Comparison of ENCODE assay signal across 21 cellular contexts in the genomic region with DNA sequence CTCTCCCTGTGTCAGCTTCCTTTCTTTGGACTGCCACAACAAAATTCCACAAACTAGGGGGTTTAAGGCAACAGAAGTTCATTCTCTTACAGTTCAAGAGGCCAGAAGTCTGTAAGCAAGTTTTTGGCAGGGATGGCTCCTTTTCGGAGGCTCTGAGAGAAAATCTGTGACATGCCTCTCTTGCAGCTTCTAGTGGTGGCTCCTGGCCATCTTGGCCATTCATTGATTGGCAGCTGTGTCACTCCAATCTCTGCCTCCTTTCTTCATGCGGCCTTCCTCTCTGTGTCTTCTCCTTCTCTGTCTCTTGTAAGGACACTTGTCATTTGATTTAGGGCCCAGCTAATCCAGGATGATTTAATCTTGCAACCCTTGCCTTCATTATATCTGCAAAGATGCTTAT. TPM values are rescaled to one million over a fixed set of nuclear protein-coding genes. Genes with fewer than 3 reads are reported as not detected.
DNase-seq lines count a peak whose midpoint lies in the region; ATAC-seq, FAIRE-seq and TF ChIP-seq lines count a peak whose summit lies in the region.
"Had no signal": no experiment of that assay in that cellular context is flagged by ENCODE, and none has a peak within 500 bp of the region (broad histone marks: within the 10 kb centered on the region; RNA-seq: fewer than 3 reads in every experiment).

No MANE protein-coding gene starts in this region.

- no peak overlapping the region for H3K4me3 ChIP-seq in HEK293 (ENCODE audit: low read depth, low read length)
- no peak overlapping the region for H3K4me3 ChIP-seq in H1 (ENCODE audit: extremely low read depth in 1 of 4, insufficient read depth in 2 of 4, low read depth in 3 of 4, low read length in 4 of 4)
- H3K4me3 ChIP-seq in neural progenitor cell, result no peak overlapping the region
- H3K4me3 ChIP-seq: GM12878 had no signal

- no peak overlapping the region for H3K4ac ChIP-seq in H1 (replicated peaks; ENCODE audit: insufficient read length, low read depth, low read length)

- no peak overlapping the region for H2BK5ac ChIP-seq in H1 (ENCODE audit: low read depth, low read length)

- no peak overlapping the region for H4K8ac ChIP-seq in H1 (ENCODE audit: extremely low read depth, insufficient read depth, low read length)

- no peak overlapping the region for H2AFZ ChIP-seq in H1 (ENCODE audit: low read length)
- no peak overlapping the region for H2AFZ ChIP-seq in neural progenitor cell (replicated peaks)

- H4K20me1 ChIP-seq in H1 (replicated peaks in 1 of 2; ENCODE audit: control insufficient read depth in 1 of 2, insufficient read depth in 2 of 2, low read length in 2 of 2) (peaks cover 27 to 36% of the 10 kb centered on the region in 2 experiments), neural progenitor cell (ENCODE audit: low read depth) (peaks cover 87% of the 10 kb centered on the region)

- POLR2A ChIA-PET in HEK293 (lab: Yijun Ruan, JAX), result no interaction called here
- POLR2A ChIA-PET in H1 (lab: Charles Lee; ENCODE audit: partially characterized antibody), result no interaction called here

- H3K4me1 ChIP-seq in HEK293 (ENCODE audit: control insufficient read depth, insufficient read depth, low read length) (no peaks in the 10 kb centered on the region), H1 (replicated peaks in 1 of 4; ENCODE audit: control insufficient read depth in 3 of 4, insufficient read depth in 4 of 4, low read length in 3 of 4) (peaks cover 0 to 12% (median 11%) of the 10 kb centered on the region in 4 experiments; a peak in 6 of 7 replicates), neural progenitor cell (peaks cover 25% of the 10 kb centered on the region)
- H3K4me1 ChIP-seq: Caco-2 had no signal

- H3K79me2 ChIP-seq in H1 (ENCODE audit: control insufficient read depth in 1 of 2, insufficient read depth in 2 of 2, low read length in 2 of 2) (no peaks in the 10 kb centered on the region), neural progenitor cell (ENCODE audit: low read depth) (no peaks in the 10 kb centered on the region)

- FAIRE-seq in H1 (lab: Jason Lieb, UNC), result no peak
- FAIRE-seq: A204.1, GM12878, H54 had no signal

- no peak for TF ChIP-seq POLR2A in H1 (IDR thresholded peaks at IDR 0.05; ENCODE audit: control extremely low read depth in 1 of 2, low read depth in 2 of 2, low read length in 2 of 2)

- H4K91ac ChIP-seq in H1 (replicated peaks; ENCODE audit: insufficient read length, low read length), result no peak overlapping the region

- no peak overlapping the region for H2BK12ac ChIP-seq in H1 (ENCODE audit: low read depth, low read length)

- H3K79me1 ChIP-seq in H1 (ENCODE audit: low read depth, low read length), result no peaks in the 10 kb centered on the region

- TF ChIP-seq EP300 in H1 (IDR thresholded peaks at IDR 0.05; ENCODE audit: borderline replicate concordance in 1 of 2, low read depth in 2 of 2, low read length in 2 of 2), result no peak

- no peak overlapping the region for H2BK120ac ChIP-seq in H1 (replicated peaks; ENCODE audit: low read depth, low read length)

- no peak overlapping the region for H2AK5ac ChIP-seq in H1 (ENCODE audit: low read depth, low read length)

- peaks cover 49% of the 10 kb centered on the region for H3K4me1 Mint-ChIP-seq in neural progenitor cell

- peaks cover 20% of the 10 kb centered on the region for H3K9me3 Mint-ChIP-seq in neural progenitor cell
- H3K9me3 Mint-ChIP-seq: CD4-positive, alpha-beta T cell; HFFc6 had no signal

- peaks cover 10% of the 10 kb centered on the region; the same call in 1 of the 2 replicates for H3K23me2 ChIP-seq in H1 (ENCODE audit: low read depth, low read length)

- no peak overlapping the region for H3K4me2 ChIP-seq in H1 (ENCODE audit: insufficient read depth in 1 of 2, low read depth in 2 of 2, low read length in 2 of 2)
- H3K4me2 ChIP-seq in neural progenitor cell, result no peak overlapping the region

- H3K36me3 Mint-ChIP-seq in neural progenitor cell, result peaks cover 2% of the 10 kb centered on the region

- TF ChIP-seq CTCF in HEK293 (tag by site-specific recombination; IDR thresholded peaks at IDR 0.05) (no peak), H1 (IDR thresholded peaks at IDR 0.05; ENCODE audit: control extremely low read depth in 1 of 3, insufficient read depth in 1 of 3, low read depth in 1 of 3, low read length in 3 of 3) (no peak), neural progenitor cell (IDR thresholded peaks at IDR 0.05) (no peak)

- ATAC-seq in GM21447 (IDR thresholded peaks at IDR 0.05; ENCODE audit: unreplicated experiment), result no peak
- ATAC-seq: GM12878 had no signal

- H3K27ac Mint-ChIP-seq in neural progenitor cell, result no peak overlapping the region
- H3K27ac Mint-ChIP-seq: CD4-positive, alpha-beta T cell; HFFc6 had no signal

- no peak overlapping the region for H3K56ac ChIP-seq in H1 (replicated peaks; ENCODE audit: insufficient read length, low read depth, low read length)

- no peak overlapping the region for H3K14ac ChIP-seq in H1 (ENCODE audit: insufficient read length)

- DNase-seq in H1 (ENCODE audit: low read depth in 1 of 2, low spot score in 2 of 2) (no peak), neural progenitor cell (ENCODE audit: low spot score) (no peak), DMS 273 (lab: John Stamatoyannopoulos, UW; ENCODE audit: unreplicated experiment) (no peak), AG08395 (ENCODE audit: low spot score) (no peak)
- DNase-seq: ACHN; AML-193; Caco-2; CD4-positive, alpha-beta T cell; DMS79 treated with DMSO at 0.1 percent for 48 hours; GF-D8; HCEC 1CT; HFFc6 had no signal

- H3K18ac ChIP-seq in H1 (ENCODE audit: extremely low read depth, low read length), result no peak overlapping the region

- H3K27me3 ChIP-seq in H1 (replicated peaks in 1 of 4; ENCODE audit: control insufficient read depth in 3 of 4, extremely low read depth in 1 of 4, insufficient read depth in 3 of 4, low read length in 3 of 4) (peaks cover 99 to 100% (median 100%) of the 10 kb centered on the region in 4 experiments), neural progenitor cell (peaks cover 100% of the 10 kb centered on the region)

- no peak overlapping the region for H4K5ac ChIP-seq in H1 (ENCODE audit: insufficient read length, low read depth, low read length)

- H3K27me3 Mint-ChIP-seq in neural progenitor cell (ENCODE audit: insufficient read depth, low read depth), result peaks cover 87% of the 10 kb centered on the region

- H3K9me3 ChIP-seq in HEK293 (ENCODE audit: control insufficient read depth, insufficient read depth, low read depth, low read length) (no peaks in the 10 kb centered on the region), H1 (ENCODE audit: insufficient read depth in 2 of 2, low read depth in 1 of 2, low read length in 1 of 2) (peaks cover 9 to 15% of the 10 kb centered on the region in 2 experiments), neural progenitor cell (ENCODE audit: low read depth) (no peaks in the 10 kb centered on the region)
- H3K9me3 ChIP-seq: Caco-2 had no signal

- peak overlapping the region; percentile 21 for H3K4me3 Mint-ChIP-seq in neural progenitor cell
- H3K4me3 Mint-ChIP-seq: CD4-positive, alpha-beta T cell; HFFc6 had no signal

- WGBS in H1 (ENCODE audit: extremely low coverage in 1 of 2, insufficient coverage in 1 of 2, insufficient read length in 1 of 2, insufficient replicate concordance in 2 of 2, low coverage in 1 of 2, low lambda C conversion rate in 2 of 2, missing lambda C conversion rate in 1 of 2), 2 experiments, result 91% methylated on average over 2 of the region's 2 CpGs; no CpG with 5 or more reads in 1 of the 2 experiments

- H3K36me3 ChIP-seq in HEK293 (ENCODE audit: control insufficient read depth in 2 of 2, insufficient read depth in 1 of 2, low read length in 2 of 2), result no peaks in the 10 kb centered on the region
- H3K36me3 ChIP-seq in H1 (ENCODE audit: control insufficient read depth in 2 of 4, insufficient read depth in 4 of 4, low read length in 3 of 4), result peaks cover 0 to 11% (median 0%) of the 10 kb centered on the region in 4 experiments; a peak in 2 of 8 replicates
- no peaks in the 10 kb centered on the region for H3K36me3 ChIP-seq in neural progenitor cell

- no peak for TF ChIP-seq RAD21 in H1 (IDR thresholded peaks at IDR 0.05 in 1 of 2, conservative IDR thresholded peaks at IDR 0.05 in 1 of 2; ENCODE audit: low read depth in 2 of 2, low read length in 2 of 2)

- CTCF ChIA-PET in HEK293 (lab: Yijun Ruan, JAX) (interaction anchor here (0.6 to 2.3 kb wide), 5 partner anchors 14 to 80 kb away, joined by 4 to 12 read pairs (median 5); no protein-coding TSS in a partner anchor), H1 (lab: Charles Lee; ENCODE audit: partially characterized antibody) (interaction anchor here (1.2 to 7.0 kb wide), 5 partner anchors 15 to 72 kb away, joined by 3 to 77 read pairs (median 4); no protein-coding TSS in a partner anchor)

- peaks cover 37% of the 10 kb centered on the region for H3F3A ChIP-seq in neural progenitor cell (ENCODE audit: low read depth)

- H3K9ac ChIP-seq in H1 (replicated peaks in 1 of 4; ENCODE audit: extremely low read depth in 1 of 4, low read depth in 3 of 4, low read length in 3 of 4) (no peak overlapping the region), neural progenitor cell (no peak overlapping the region)

- no peak overlapping the region for H2BK15ac ChIP-seq in H1 (ENCODE audit: low read length)

- no peak overlapping the region for H3K27ac ChIP-seq in HEK293 (ENCODE audit: extremely low read depth, low read depth, low read length)
- no peak overlapping the region for H3K27ac ChIP-seq in H1 (ENCODE audit: low read depth, low read length)
- H3K27ac ChIP-seq in neural progenitor cell, result no peak overlapping the region
- H3K27ac ChIP-seq: C4-2B, HL-60 had no signal

- H3K23ac ChIP-seq in H1 (ENCODE audit: insufficient read length), result no peak overlapping the region

- no peak overlapping the region for H2BK20ac ChIP-seq in H1 (ENCODE audit: low read length)

RNA-seq across cellular contexts. Expression of gene NEUROG1, which starts 2.0 kb away (rescaled TPM):
- not detected in 2 replicates for total RNA-seq in H1 (2021; fragmentation: NEBNext Ultra II Directional; extraction: Animal tissue kit (Norgen Biotek cat#: 25700))
- not detected in 2 replicates for polyA plus RNA-seq in H1 (2011; rRNA removed)
- polyA plus RNA-seq in H1 (2011; cell fraction: cytosol; rRNA removed), result not detected
- polyA plus RNA-seq in H1 (2011; cell fraction: nucleus; rRNA removed), result 0.06 TPM
- not detected in 4 replicates for polyA plus RNA-seq in H1 (2012, experiment 1 of 2)
- not detected for polyA plus RNA-seq in H1 (2012, experiment 2 of 2)
- polyA plus RNA-seq in H1 (2013, experiment 1 of 2), result 0.02 TPM
- not detected for polyA plus RNA-seq in H1 (2013, experiment 2 of 2)
- 0.09 TPM in 1 of 2 replicates, not detected in the other for polyA minus RNA-seq in H1 (2011; rRNA and poly(A)+ RNA removed)
- polyA minus RNA-seq in H1 (2011; cell fraction: cytosol; rRNA and poly(A)+ RNA removed), result not detected
- not detected for polyA minus RNA-seq in H1 (2011; cell fraction: nucleus; rRNA and poly(A)+ RNA removed)
- not detected in 2 replicates for total RNA-seq in neural progenitor cell (ENCODE audit: low replicate concordance)
- total RNA-seq: Caco-2; CD4-positive, alpha-beta T cell; GM12878; HFFc6; HT1080 had no signal
- polyA plus RNA-seq: BJ, GM12878 had no signal

RNA-seq across cellular contexts. Expression of gene CXCL14, which starts 41.0 kb away (rescaled TPM):
- total RNA-seq in H1 (2021; fragmentation: NEBNext Ultra II Directional; extraction: Animal tissue kit (Norgen Biotek cat#: 25700)), result 1.8 and 2.4 TPM in 2 replicates
- 1.2 and 1.5 TPM in 2 replicates for polyA plus RNA-seq in H1 (2011; rRNA removed)
- polyA plus RNA-seq in H1 (2011; cell fraction: cytosol; rRNA removed), result 1.5 TPM
- 1.4 TPM for polyA plus RNA-seq in H1 (2011; cell fraction: nucleus; rRNA removed)
- polyA plus RNA-seq in H1 (2012, experiment 1 of 2), result 2.0 to 2.7 TPM (median 2.1 TPM) in 4 replicates
- polyA plus RNA-seq in H1 (2012, experiment 2 of 2), result 3.3 TPM
- polyA plus RNA-seq in H1 (2013, experiment 1 of 2), result 4.1 TPM
- polyA plus RNA-seq in H1 (2013, experiment 2 of 2), result 4.8 TPM
- polyA minus RNA-seq in H1 (2011; rRNA and poly(A)+ RNA removed), result 0.28 and 0.46 TPM in 2 replicates
- not detected for polyA minus RNA-seq in H1 (2011; cell fraction: cytosol; rRNA and poly(A)+ RNA removed)
- not detected for polyA minus RNA-seq in H1 (2011; cell fraction: nucleus; rRNA and poly(A)+ RNA removed)
- total RNA-seq in neural progenitor cell (ENCODE audit: low replicate concordance), result 0.45 TPM in 1 of 2 replicates, not detected in the other
- total RNA-seq: Caco-2; CD4-positive, alpha-beta T cell; GM12878; HT1080 had no signal
